11 cellular contexts compared by ENCODE assay signal in genomic region chr20:37880726-37881591, GRCh38. TPM values are rescaled to one million over a fixed set of nuclear protein-coding genes. Genes with fewer than 3 reads are reported as not detected.
DNase-seq lines count a peak whose midpoint lies in the region; ATAC-seq and TF ChIP-seq lines count a peak whose summit lies in the region.
"Had no signal": no experiment of that assay in that cellular context is flagged by ENCODE, and none has a peak within 500 bp of the region (broad histone marks: within the 10 kb centered on the region; RNA-seq: fewer than 3 reads in every experiment).

No MANE protein-coding gene starts in this region.

- peaks cover 3% of the 10 kb centered on the region for H3K27me3 Mint-ChIP-seq in endodermal cell (ENCODE audit: insufficient read depth)
- H3K27me3 Mint-ChIP-seq in nephron progenitor cell (ENCODE audit: low read depth, poor library complexity) = peaks cover 3% of the 10 kb centered on the region
- no peaks in the 10 kb centered on the region for H3K27me3 Mint-ChIP-seq in naive thymus-derived CD4-positive, alpha-beta T cell
- H3K27me3 Mint-ChIP-seq in activated T-cell treated with anti-CD3 and anti-CD28 coated beads, Interleukin-2, amount 50 U/mL, for 72 hours (ENCODE audit: low read depth) = no peaks in the 10 kb centered on the region
- H3K27me3 Mint-ChIP-seq: CD4-positive, alpha-beta T cell had no signal

- no peaks in the 10 kb centered on the region for H3K4me1 ChIP-seq in endodermal cell (ENCODE audit: control insufficient read depth, insufficient read depth, low read length)
- H3K4me1 ChIP-seq in naive thymus-derived CD4-positive, alpha-beta T cell (ENCODE audit: control insufficient read depth in 2 of 2, insufficient read depth in 2 of 2, low read length in 2 of 2) = no peaks in the 10 kb centered on the region

- H3K36me3 ChIP-seq in endodermal cell (ENCODE audit: control insufficient read depth, insufficient read depth, low read length) = no peaks in the 10 kb centered on the region
- H3K36me3 ChIP-seq in naive thymus-derived CD4-positive, alpha-beta T cell (ENCODE audit: control insufficient read depth in 2 of 3, insufficient read depth in 3 of 3, low read length in 3 of 3) = no peaks in the 10 kb centered on the region
- H3K36me3 ChIP-seq: esophagus muscularis mucosa had no signal

- intact Hi-C loops in naive thymus-derived CD4-positive, alpha-beta T cell (cut with micrococcal nuclease) = no loop called here

- no peaks in the 10 kb centered on the region for H3K9me3 Mint-ChIP-seq in endodermal cell
- no peaks in the 10 kb centered on the region for H3K9me3 Mint-ChIP-seq in nephron progenitor cell
- H3K9me3 Mint-ChIP-seq in naive thymus-derived CD4-positive, alpha-beta T cell = peaks cover 0 to 1% (median 0%) of the 10 kb centered on the region in 11 donors
- H3K9me3 Mint-ChIP-seq in activated T-cell treated with anti-CD3 and anti-CD28 coated beads, Interleukin-2, amount 50 U/mL, for 72 hours = no peaks in the 10 kb centered on the region
- H3K9me3 Mint-ChIP-seq: CD4-positive, alpha-beta T cell had no signal

- H3K4me3 Mint-ChIP-seq in endodermal cell = no peak overlapping the region
- no peak overlapping the region for H3K4me3 Mint-ChIP-seq in nephron progenitor cell
- H3K4me3 Mint-ChIP-seq in naive thymus-derived CD4-positive, alpha-beta T cell = no peak overlapping the region
- no peak overlapping the region for H3K4me3 Mint-ChIP-seq in activated T-cell treated with anti-CD3 and anti-CD28 coated beads, Interleukin-2, amount 50 U/mL, for 72 hours
- H3K4me3 Mint-ChIP-seq: CD4-positive, alpha-beta T cell had no signal

- H3K27ac Mint-ChIP-seq in endodermal cell = peak overlapping the region; percentile 65
- H3K27ac Mint-ChIP-seq in nephron progenitor cell = peak overlapping the region; percentile 17
- H3K27ac Mint-ChIP-seq in naive thymus-derived CD4-positive, alpha-beta T cell = no peak overlapping the region
- H3K27ac Mint-ChIP-seq in activated T-cell treated with anti-CD3 and anti-CD28 coated beads, Interleukin-2, amount 50 U/mL, for 72 hours = no peak overlapping the region
- H3K27ac Mint-ChIP-seq: CD4-positive, alpha-beta T cell had no signal

- no peak overlapping the region for H3K4me3 ChIP-seq in endodermal cell (ENCODE audit: low read length)
- H3K4me3 ChIP-seq in naive thymus-derived CD4-positive, alpha-beta T cell (ENCODE audit: low read length) = no peak overlapping the region
- H3K4me3 ChIP-seq: esophagus muscularis mucosa had no signal

- H3K27me3 ChIP-seq in endodermal cell (ENCODE audit: control insufficient read depth, insufficient read depth, low read length, poor library complexity, severe bottlenecking) = no peaks in the 10 kb centered on the region
- no peaks in the 10 kb centered on the region for H3K27me3 ChIP-seq in naive thymus-derived CD4-positive, alpha-beta T cell (ENCODE audit: control insufficient read depth in 2 of 2, insufficient read depth in 2 of 2, low read length in 2 of 2)

- ATAC-seq in naive thymus-derived CD4-positive, alpha-beta T cell = no peak
- no peak for ATAC-seq in activated T-cell treated with anti-CD3 and anti-CD28 coated beads, Interleukin-2, amount 50 U/mL, for 72 hours (replicated peaks in 1 of 2)

- DNase-seq in DMS153 treated with DMSO at 0.1 percent for 48 hours (lab: John Stamatoyannopoulos, UW; ENCODE audit: unreplicated experiment) = peak; percentile 35
- DNase-seq in NCI-H2171 (lab: John Stamatoyannopoulos, UW) = peak; percentile 70
- no peak for DNase-seq in endodermal cell
- no peak for DNase-seq in nephron progenitor cell
- no peak for DNase-seq in naive thymus-derived CD4-positive, alpha-beta T cell
- DNase-seq in mesenteric fat pad (ENCODE audit: low spot score) = no peak
- DNase-seq in NK-92 (lab: John Stamatoyannopoulos, UW; ENCODE audit: unreplicated experiment) = no peak
- DNase-seq in activated T-cell treated with anti-CD3 and anti-CD28 coated beads, Interleukin-2, amount 50 U/mL, for 72 hours = no peak
- DNase-seq: CD4-positive, alpha-beta T cell; Karpas-422 had no signal

- TF ChIP-seq CTCF in endodermal cell (conservative IDR thresholded peaks at IDR 0.05) (no peak), nephron progenitor cell (IDR thresholded peaks at IDR 0.05) (no peak)

- H3K36me3 Mint-ChIP-seq in endodermal cell (ENCODE audit: low read depth) = no peaks in the 10 kb centered on the region
- no peaks in the 10 kb centered on the region for H3K36me3 Mint-ChIP-seq in nephron progenitor cell (ENCODE audit: low read depth)
- peaks cover 0 to 3% (median 0%) of the 10 kb centered on the region in 5 donors for H3K36me3 Mint-ChIP-seq in naive thymus-derived CD4-positive, alpha-beta T cell
- H3K36me3 Mint-ChIP-seq in activated T-cell treated with anti-CD3 and anti-CD28 coated beads, Interleukin-2, amount 50 U/mL, for 72 hours (ENCODE audit: insufficient read depth in 2 of 2) = no peaks in the 10 kb centered on the region

- no peaks in the 10 kb centered on the region for H3K9me3 ChIP-seq in endodermal cell (ENCODE audit: control insufficient read depth, low read length)
- H3K9me3 ChIP-seq in naive thymus-derived CD4-positive, alpha-beta T cell (ENCODE audit: control insufficient read depth in 2 of 3, low read length in 3 of 3) = no peaks in the 10 kb centered on the region
- H3K9me3 ChIP-seq: esophagus muscularis mucosa had no signal

- H3K4me1 Mint-ChIP-seq in endodermal cell (no peaks in the 10 kb centered on the region), nephron progenitor cell (peaks cover 58% of the 10 kb centered on the region)
- peaks cover 0 to 2% (median 0%) of the 10 kb centered on the region in 7 donors for H3K4me1 Mint-ChIP-seq in naive thymus-derived CD4-positive, alpha-beta T cell
- H3K4me1 Mint-ChIP-seq in activated T-cell treated with anti-CD3 and anti-CD28 coated beads, Interleukin-2, amount 50 U/mL, for 72 hours (ENCODE audit: low read depth) = no peaks in the 10 kb centered on the region

- H3K27ac ChIP-seq in endodermal cell (ENCODE audit: low read depth, low read length) = peak overlapping the region; percentile 24
- no peak overlapping the region for H3K27ac ChIP-seq in naive thymus-derived CD4-positive, alpha-beta T cell (ENCODE audit: low read depth, low read length)
- H3K27ac ChIP-seq: esophagus muscularis mucosa had no signal

- 91 to 99% methylated on average over 11 to 18 of the region's 18 CpGs for WGBS in endodermal cell (ENCODE audit: insufficient coverage in 1 of 2, insufficient read length in 1 of 2), 2 experiments

- CTCF ChIA-PET in naive thymus-derived CD4-positive, alpha-beta T cell (lab: Charles Lee) = no interaction called here

- POLR2A ChIA-PET in naive thymus-derived CD4-positive, alpha-beta T cell (lab: Charles Lee) = no interaction called here

- no peak overlapping the region for H3K9ac ChIP-seq in endodermal cell (ENCODE audit: extremely low read depth, low read length, poor library complexity, severe bottlenecking)

RNA-seq across cellular contexts. Expression of gene VSTM2L, which starts 22.0 kb away (rescaled TPM):
- 1 to 10 TPM; 1.4 to 2.9 TPM for total RNA-seq in endodermal cell
- 27.8 TPM for polyA plus RNA-seq in endodermal cell (2013, experiment 1 of 2)
- 22.4 TPM for polyA plus RNA-seq in endodermal cell (2013, experiment 2 of 2)
- total RNA-seq in naive thymus-derived CD4-positive, alpha-beta T cell = under 1 TPM in 1 of 5 experiments, not detected in 4; 0.12 TPM
- polyA plus RNA-seq in naive thymus-derived CD4-positive, alpha-beta T cell = not detected
- 0.93 TPM for total RNA-seq in mesenteric fat pad
- total RNA-seq in activated T-cell treated with anti-CD3 and anti-CD28 coated beads, Interleukin-2, amount 50 U/mL, for 72 hours = under 1 TPM in 1 of 2 donors, not detected in 1; 0.60 TPM
- total RNA-seq: CD4-positive, alpha-beta T cell had no signal

Comparison
In these comparisons a context has a peak if more than half of its experiments do, and no peak if none do; other contexts are left out.
1. DNase-seq: peak in DMS153 treated with DMSO at 0.1 percent for 48 hours (single experiment) and NCI-H2171 (single experiment); none in endodermal cell (single experiment), nephron progenitor cell (single experiment), naive thymus-derived CD4-positive, alpha-beta T cell (0 of 9), mesenteric fat pad (single experiment), NK-92 (single experiment) and activated T-cell treated with anti-CD3 and anti-CD28 coated beads, Interleukin-2, amount 50 U/mL, for 72 hours (0 of 2).
2. H3K27ac Mint-ChIP-seq: peak in endodermal cell (single experiment) and nephron progenitor cell (single experiment); none in naive thymus-derived CD4-positive, alpha-beta T cell (0 of 9) and activated T-cell treated with anti-CD3 and anti-CD28 coated beads, Interleukin-2, amount 50 U/mL, for 72 hours (single experiment).